Comparison of ENCODE assay signal across 26 cellular contexts in genomic region chr10:28580825-28581224, GRCh38. TPM values are rescaled to one million over a fixed set of nuclear protein-coding genes. Genes with fewer than 3 reads are reported as not detected.
DNase-seq lines count a peak whose midpoint lies in the region; ATAC-seq and TF ChIP-seq lines count a peak whose summit lies in the region.
"Had no signal": no experiment of that assay in that cellular context is flagged by ENCODE, and none has a peak within 500 bp of the region (broad histone marks: within the 10 kb centered on the region; RNA-seq: fewer than 3 reads in every experiment).

No MANE protein-coding gene starts in this region.

- H3K4me1 Mint-ChIP-seq in activated CD8-positive, alpha-beta T cell treated with anti-CD3 and anti-CD28 coated beads for 36 hours (ENCODE audit: low read depth), result peaks cover 65% of the 10 kb centered on the region
- peaks cover 37% of the 10 kb centered on the region for H3K4me1 Mint-ChIP-seq in activated CD8-positive, alpha-beta T cell treated with anti-CD3 and anti-CD28 coated beads, Interleukin-2, amount 10 ng/mL, durations not matched to agents 7 days and 5 days (ENCODE audit: low read depth)
- peaks cover 29% of the 10 kb centered on the region for H3K4me1 Mint-ChIP-seq in progenitor cell of endocrine pancreas (ENCODE audit: low read depth)

- TF ChIP-seq CTCF in activated CD8-positive, alpha-beta T cell treated with anti-CD3 and anti-CD28 coated beads for 36 hours (IDR thresholded peaks at IDR 0.05), result no peak
- TF ChIP-seq CTCF in RWPE1 (conservative IDR thresholded peaks at IDR 0.05; ENCODE audit: low read depth) (no peak), progenitor cell of endocrine pancreas (IDR thresholded peaks at IDR 0.05; ENCODE audit: unreplicated experiment) (no peak)

- no peak for ATAC-seq in activated CD8-positive, alpha-beta T cell treated with anti-CD3 and anti-CD28 coated beads for 36 hours
- no peak for ATAC-seq in activated CD8-positive, alpha-beta T cell treated with anti-CD3 and anti-CD28 coated beads, Interleukin-2, amount 10 ng/mL, durations not matched to agents 7 days and 5 days
- ATAC-seq in esophagus mucosa, result peak; percentile 74
- no peak for ATAC-seq in HG02763 (IDR thresholded peaks at IDR 0.05; ENCODE audit: unreplicated experiment)

- POLR2A ChIA-PET in activated CD8-positive, alpha-beta T cell treated with anti-CD3 and anti-CD28 coated beads for 36 hours (lab: Charles Lee), result interaction anchor here (0.8 to 1.4 kb wide), 3 partner anchors 9 to 45 kb away, joined by 3 to 4 read pairs (median 3); no protein-coding TSS in a partner anchor
- POLR2A ChIA-PET in activated CD8-positive, alpha-beta T cell treated with anti-CD3 and anti-CD28 coated beads, Interleukin-2, amount 10 ng/mL, durations not matched to agents 7 days and 5 days (lab: Charles Lee), result no interaction called here
- POLR2A ChIA-PET in RWPE1 (lab: Yijun Ruan, JAX; ENCODE audit: low non-redundant PET), result interaction anchor here (0.5 kb wide), 1 partner anchor 10 kb away, joined by 4 read pairs; no protein-coding TSS in a partner anchor

- no peaks in the 10 kb centered on the region for H3K9me3 Mint-ChIP-seq in activated CD8-positive, alpha-beta T cell treated with anti-CD3 and anti-CD28 coated beads for 36 hours
- H3K9me3 Mint-ChIP-seq in activated CD8-positive, alpha-beta T cell treated with anti-CD3 and anti-CD28 coated beads, Interleukin-2, amount 10 ng/mL, durations not matched to agents 7 days and 5 days (ENCODE audit: insufficient read depth), result no peaks in the 10 kb centered on the region
- no peaks in the 10 kb centered on the region for H3K9me3 Mint-ChIP-seq in progenitor cell of endocrine pancreas (ENCODE audit: low read depth)
- H3K9me3 Mint-ChIP-seq: activated T-helper 2 cell treated with anti-CD3 and anti-CD28 coated beads, Interferon-gamma antibody, Interleukin-2, Interleukin-4, amounts not matched to agents 10 μg/mL and 5 μg/mL and 100 μg/mL, durations not matched to agents 14 hours and 24 hours and 36 hours; HFFc6 had no signal

- CTCF ChIA-PET in activated CD8-positive, alpha-beta T cell treated with anti-CD3 and anti-CD28 coated beads for 36 hours (lab: Charles Lee), result no interaction called here
- CTCF ChIA-PET in activated CD8-positive, alpha-beta T cell treated with anti-CD3 and anti-CD28 coated beads, Interleukin-2, amount 10 ng/mL, durations not matched to agents 7 days and 5 days (lab: Charles Lee), result interaction anchor here (1.0 to 1.3 kb wide), 3 partner anchors 9 to 26 kb away, joined by 3 read pairs; no protein-coding TSS in a partner anchor
- CTCF ChIA-PET in RWPE1 (lab: Yijun Ruan, JAX), result no interaction called here

- H3K27me3 Mint-ChIP-seq in activated CD8-positive, alpha-beta T cell treated with anti-CD3 and anti-CD28 coated beads for 36 hours, result no peaks in the 10 kb centered on the region
- no peaks in the 10 kb centered on the region for H3K27me3 Mint-ChIP-seq in activated CD8-positive, alpha-beta T cell treated with anti-CD3 and anti-CD28 coated beads, Interleukin-2, amount 10 ng/mL, durations not matched to agents 7 days and 5 days (ENCODE audit: low read depth)
- H3K27me3 Mint-ChIP-seq in progenitor cell of endocrine pancreas, result no peaks in the 10 kb centered on the region

- no peak for DNase-seq in activated CD8-positive, alpha-beta T cell treated with anti-CD3 and anti-CD28 coated beads for 36 hours
- DNase-seq in activated CD8-positive, alpha-beta T cell treated with anti-CD3 and anti-CD28 coated beads, Interleukin-2, amount 10 ng/mL, durations not matched to agents 7 days and 5 days, result no peak
- DNase-seq in RWPE1 (ENCODE audit: low spot score), result peak; percentile 8
- no peak for DNase-seq in progenitor cell of endocrine pancreas (ENCODE audit: low spot score, unreplicated experiment)
- DNase-seq in epidermal melanocyte (ENCODE audit: insufficient read length, low spot score), result no peak
- DNase-seq in C1 segment of cervical spinal cord (lab: John Stamatoyannopoulos, UW), result no peak
- DNase-seq: activated CD4-positive, CD25-positive, alpha-beta regulatory T cell treated with anti-CD3 and anti-CD28 coated beads, Interleukin-2, amount 50 U/mL, for 72 hours; AML-193; brain microvascular endothelial cell; Calu3; dermis blood vessel endothelial cell; gastrocnemius medialis; HFFc6; hypothalamus; kidney; NCI-H2029; NCI-H2227 treated with DMSO at 0.1 percent for 48 hours; occipital lobe; OCI-M1; SIG-M5; stimulated activated CD4-positive, alpha-beta T cell treated with anti-CD3 and anti-CD28 coated beads, Interleukin-12 subunit alpha, Interleukin-12 subunit beta, amount 100 ng/mL, for 4 hours; transverse colon had no signal

- no peak overlapping the region for H3K4me3 Mint-ChIP-seq in activated CD8-positive, alpha-beta T cell treated with anti-CD3 and anti-CD28 coated beads for 36 hours
- H3K4me3 Mint-ChIP-seq in activated CD8-positive, alpha-beta T cell treated with anti-CD3 and anti-CD28 coated beads, Interleukin-2, amount 10 ng/mL, durations not matched to agents 7 days and 5 days, result no peak overlapping the region
- H3K4me3 Mint-ChIP-seq in progenitor cell of endocrine pancreas (ENCODE audit: low read depth), result no peak overlapping the region
- H3K4me3 Mint-ChIP-seq: HFFc6 had no signal

- intact Hi-C loops in activated CD8-positive, alpha-beta T cell treated with anti-CD3 and anti-CD28 coated beads for 36 hours (cut with micrococcal nuclease), result no loop called here

- no peak overlapping the region for H3K27ac ChIP-seq in RWPE1
- H3K27ac ChIP-seq: brain microvascular endothelial cell, gastrocnemius medialis, KMS-11, transverse colon had no signal

- peak overlapping the region; percentile 16 for H3K27ac Mint-ChIP-seq in activated CD8-positive, alpha-beta T cell treated with anti-CD3 and anti-CD28 coated beads for 36 hours
- H3K27ac Mint-ChIP-seq in activated CD8-positive, alpha-beta T cell treated with anti-CD3 and anti-CD28 coated beads, Interleukin-2, amount 10 ng/mL, durations not matched to agents 7 days and 5 days, result no peak overlapping the region
- H3K27ac Mint-ChIP-seq in progenitor cell of endocrine pancreas, result peak overlapping the region; percentile 40
- H3K27ac Mint-ChIP-seq: HFFc6 had no signal

- peaks cover 54% of the 10 kb centered on the region for H3K36me3 Mint-ChIP-seq in activated CD8-positive, alpha-beta T cell treated with anti-CD3 and anti-CD28 coated beads for 36 hours (ENCODE audit: low read depth)
- peaks cover 58% of the 10 kb centered on the region for H3K36me3 Mint-ChIP-seq in activated CD8-positive, alpha-beta T cell treated with anti-CD3 and anti-CD28 coated beads, Interleukin-2, amount 10 ng/mL, durations not matched to agents 7 days and 5 days (ENCODE audit: low read depth)
- peaks cover 15% of the 10 kb centered on the region for H3K36me3 Mint-ChIP-seq in progenitor cell of endocrine pancreas (ENCODE audit: insufficient read depth)

RNA-seq across cellular contexts. Expression of gene WAC, which starts 47.9 kb away (rescaled TPM):
- 100 to 1,000 TPM in 1 of 2 experiments, 10 to 100 TPM in 1; 95.2 to 102 TPM for total RNA-seq in activated CD8-positive, alpha-beta T cell treated with anti-CD3 and anti-CD28 coated beads for 36 hours
- total RNA-seq in activated CD8-positive, alpha-beta T cell treated with anti-CD3 and anti-CD28 coated beads, Interleukin-2, amount 10 ng/mL, durations not matched to agents 7 days and 5 days, result 100 to 1,000 TPM; 126 to 131 TPM
- total RNA-seq in esophagus mucosa (62.8 TPM), progenitor cell of endocrine pancreas (133 and 140 TPM in 2 replicates)
